Comparison of ENCODE assay signal across 37 cellular contexts in the genomic region with DNA sequence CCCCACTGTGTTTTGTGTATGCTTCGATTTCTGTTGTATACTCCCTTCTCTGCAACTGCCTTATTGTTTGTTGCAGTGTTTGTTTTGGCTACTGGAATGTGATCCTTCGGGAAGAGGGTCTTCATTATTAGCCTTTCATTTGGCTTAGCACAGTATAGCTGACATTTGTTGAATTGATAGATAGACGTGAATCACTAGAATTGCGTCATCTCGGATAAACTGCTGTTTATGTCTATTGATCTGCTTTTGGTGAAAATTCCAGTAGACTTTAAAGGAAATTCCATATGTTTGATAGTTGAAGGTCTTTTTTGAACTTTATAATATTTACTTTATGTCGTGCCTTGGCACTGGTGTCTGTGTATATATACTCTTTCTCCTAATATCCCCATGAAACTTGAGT.
"Had no signal": no experiment of that assay in that cellular context is flagged by ENCODE, and none has a peak within 500 bp of the region (broad histone marks: within the 10 kb centered on the region; RNA-seq: fewer than 3 reads in every experiment).

No MANE protein-coding gene starts in this region.

- FAIRE-seq: bronchial epithelial cell, colon had no signal

- H3K27ac Mint-ChIP-seq: activated B cell treated with CpG ODN at 0.5 μM for 24 hours; activated CD8-positive, alpha-beta T cell treated with anti-CD3 and anti-CD28 coated beads for 36 hours; activated naive CD4-positive, alpha-beta T cell treated with anti-CD3 and anti-CD28 coated beads for 36 hours; activated naive CD4-positive, alpha-beta T cell treated with anti-CD3 and anti-CD28 coated beads, Interleukin-2, amount 50 U/mL, for 24 hours; activated naive CD8-positive, alpha-beta T cell treated with anti-CD3 and anti-CD28 coated beads for 36 hours; activated naive CD8-positive, alpha-beta T cell treated with anti-CD3 and anti-CD28 coated beads, Interleukin-2, amount 50 U/mL, for 24 hours; activated T-helper 1 cell treated with anti-CD3 and anti-CD28 coated beads, Interleukin-12 subunit alpha, Interleukin-12 subunit beta, Interleukin-2, Interleukin-4 antibody, amounts not matched to agents 30 ng/mL and 10 ng/mL and 1 ng/mL, durations not matched to agents 14 hours and 24 hours and 36 hours; activated T-helper 2 cell treated with anti-CD3 and anti-CD28 coated beads, Interferon-gamma antibody, Interleukin-2, Interleukin-4, amounts not matched to agents 10 μg/mL and 5 μg/mL and 100 μg/mL, durations not matched to agents 14 hours and 24 hours and 36 hours; effector memory CD8-positive, alpha-beta T cell; T-helper 17 cell; T-helper 2 cell treated with Interferon-gamma antibody and Interleukin-4, amounts not matched to agents 5 μg/mL and 100 μg/mL, for 36 hours had no signal

- H3K4me3 ChIP-seq: adrenal gland, esophagus muscularis mucosa, gastrocnemius medialis, heart left ventricle had no signal

- H3K4me1 Mint-ChIP-seq: activated B cell treated with CpG ODN at 0.5 μM for 24 hours; activated naive CD4-positive, alpha-beta T cell treated with anti-CD3 and anti-CD28 coated beads, Interleukin-2, amount 50 U/mL, for 24 hours; activated naive CD8-positive, alpha-beta T cell treated with anti-CD3 and anti-CD28 coated beads for 36 hours; activated naive CD8-positive, alpha-beta T cell treated with anti-CD3 and anti-CD28 coated beads, Interleukin-2, amount 50 U/mL, for 24 hours; central memory CD8-positive, alpha-beta T cell; T-helper 17 cell had no signal

- H3K9me3 Mint-ChIP-seq: activated B cell treated with CpG ODN at 0.5 μM for 24 hours; activated CD8-positive, alpha-beta T cell treated with anti-CD3 and anti-CD28 coated beads for 36 hours; activated naive CD4-positive, alpha-beta T cell treated with anti-CD3 and anti-CD28 coated beads for 36 hours; activated naive CD8-positive, alpha-beta T cell treated with anti-CD3 and anti-CD28 coated beads for 36 hours; activated naive CD8-positive, alpha-beta T cell treated with anti-CD3 and anti-CD28 coated beads, Interleukin-2, amount 50 U/mL, for 24 hours; activated T-helper 1 cell treated with anti-CD3 and anti-CD28 coated beads, Interleukin-12 subunit alpha, Interleukin-12 subunit beta, Interleukin-2, Interleukin-4 antibody, amounts not matched to agents 30 ng/mL and 10 ng/mL and 1 ng/mL, durations not matched to agents 14 hours and 24 hours and 36 hours; activated T-helper 2 cell treated with anti-CD3 and anti-CD28 coated beads, Interferon-gamma antibody, Interleukin-2, Interleukin-4, amounts not matched to agents 10 μg/mL and 5 μg/mL and 100 μg/mL, durations not matched to agents 14 hours and 24 hours and 36 hours; brain; central memory CD8-positive, alpha-beta T cell; T-helper 2 cell treated with Interferon-gamma antibody and Interleukin-4, amounts not matched to agents 5 μg/mL and 100 μg/mL, for 36 hours had no signal

- H3K36me3 ChIP-seq: adrenal gland, esophagus muscularis mucosa, gastrocnemius medialis, heart left ventricle, WERI-Rb-1 had no signal

- H3K36me3 Mint-ChIP-seq: activated naive CD4-positive, alpha-beta T cell treated with anti-CD3 and anti-CD28 coated beads, Interleukin-2, amount 50 U/mL, for 24 hours; activated naive CD8-positive, alpha-beta T cell treated with anti-CD3 and anti-CD28 coated beads for 36 hours; brain had no signal

- H3K27me3 Mint-ChIP-seq: activated naive CD8-positive, alpha-beta T cell treated with anti-CD3 and anti-CD28 coated beads, Interleukin-2, amount 50 U/mL, for 24 hours; T-helper 17 cell had no signal

- H3K27me3 ChIP-seq: adrenal gland, esophagus muscularis mucosa, foreskin keratinocyte, gastrocnemius medialis, heart left ventricle had no signal

- DNase-seq: activated B cell treated with CpG ODN at 0.5 μM for 24 hours; activated CD4-positive, alpha-beta T cell treated with anti-CD3 and anti-CD28 coated beads for 48 hours; activated CD4-positive, alpha-beta T cell treated with anti-CD3 and anti-CD28 coated beads, Interleukin-2, amount 50 U/mL, for 1 hour; activated CD4-positive, alpha-beta T cell treated with anti-CD3 and anti-CD28 coated beads, Interleukin-2, amount 50 U/mL, for 48 hours; activated CD8-positive, alpha-beta memory T cell treated with anti-CD3 and anti-CD28 coated beads for 24 hours; activated CD8-positive, alpha-beta T cell treated with anti-CD3 and anti-CD28 coated beads for 36 hours; activated effector memory CD4-positive, alpha-beta T cell treated with anti-CD3 and anti-CD28 coated beads, Interleukin-2, amount 50 U/mL, for 16 hours; activated naive CD4-positive, alpha-beta T cell treated with anti-CD3 and anti-CD28 coated beads for 36 hours; activated naive CD8-positive, alpha-beta T cell treated with anti-CD3 and anti-CD28 coated beads for 36 hours; activated naive CD8-positive, alpha-beta T cell treated with anti-CD3 and anti-CD28 coated beads, Interleukin-2, amount 50 U/mL, for 24 hours; activated T-cell treated with anti-CD3 and anti-CD28 coated beads, Interleukin-2, amount 50 U/mL, for 48 hours; adrenal gland; amygdala; aorta; cortex of kidney; dermis blood vessel endothelial cell; effector CD4-positive, alpha-beta T cell; effector memory CD8-positive, alpha-beta T cell; erythroblast; foreskin keratinocyte; gastrocnemius medialis; glutamatergic neuron; heart left ventricle; T-helper 1 cell; T-helper 17 cell; T1000; WERI-Rb-1 had no signal

- H3K9me3 ChIP-seq: adrenal gland, esophagus muscularis mucosa, gastrocnemius medialis, heart left ventricle had no signal

- ATAC-seq: activated CD4-positive, CD25-positive, alpha-beta regulatory T cell treated with anti-CD3 and anti-CD28 coated beads, Interleukin-2, amount 50 U/mL, for 24 hours; activated CD8-positive, alpha-beta T cell treated with anti-CD3 and anti-CD28 coated beads for 36 hours; activated naive CD8-positive, alpha-beta T cell treated with anti-CD3 and anti-CD28 coated beads, Interleukin-2, amount 50 U/mL, for 24 hours; effector memory CD8-positive, alpha-beta T cell; foreskin keratinocyte; gastrocnemius medialis; heart left ventricle; T-helper 17 cell had no signal

- H3K4me3 Mint-ChIP-seq: activated B cell treated with CpG ODN at 0.5 μM for 24 hours; activated CD8-positive, alpha-beta T cell treated with anti-CD3 and anti-CD28 coated beads for 36 hours; activated naive CD4-positive, alpha-beta T cell treated with anti-CD3 and anti-CD28 coated beads for 36 hours; activated naive CD4-positive, alpha-beta T cell treated with anti-CD3 and anti-CD28 coated beads, Interleukin-2, amount 50 U/mL, for 24 hours; activated naive CD8-positive, alpha-beta T cell treated with anti-CD3 and anti-CD28 coated beads for 36 hours; activated naive CD8-positive, alpha-beta T cell treated with anti-CD3 and anti-CD28 coated beads, Interleukin-2, amount 50 U/mL, for 24 hours; activated T-helper 1 cell treated with anti-CD3 and anti-CD28 coated beads, Interleukin-12 subunit alpha, Interleukin-12 subunit beta, Interleukin-2, Interleukin-4 antibody, amounts not matched to agents 30 ng/mL and 10 ng/mL and 1 ng/mL, durations not matched to agents 14 hours and 24 hours and 36 hours; brain; central memory CD8-positive, alpha-beta T cell; effector memory CD8-positive, alpha-beta T cell; T-helper 17 cell; T-helper 2 cell treated with Interferon-gamma antibody and Interleukin-4, amounts not matched to agents 5 μg/mL and 100 μg/mL, for 36 hours had no signal

- H3K27ac ChIP-seq: adrenal gland, esophagus muscularis mucosa, foreskin keratinocyte, gastrocnemius medialis, heart left ventricle, WERI-Rb-1 had no signal

- H3K4me1 ChIP-seq: adrenal gland, foreskin keratinocyte had no signal
